In the genomic region with DNA sequence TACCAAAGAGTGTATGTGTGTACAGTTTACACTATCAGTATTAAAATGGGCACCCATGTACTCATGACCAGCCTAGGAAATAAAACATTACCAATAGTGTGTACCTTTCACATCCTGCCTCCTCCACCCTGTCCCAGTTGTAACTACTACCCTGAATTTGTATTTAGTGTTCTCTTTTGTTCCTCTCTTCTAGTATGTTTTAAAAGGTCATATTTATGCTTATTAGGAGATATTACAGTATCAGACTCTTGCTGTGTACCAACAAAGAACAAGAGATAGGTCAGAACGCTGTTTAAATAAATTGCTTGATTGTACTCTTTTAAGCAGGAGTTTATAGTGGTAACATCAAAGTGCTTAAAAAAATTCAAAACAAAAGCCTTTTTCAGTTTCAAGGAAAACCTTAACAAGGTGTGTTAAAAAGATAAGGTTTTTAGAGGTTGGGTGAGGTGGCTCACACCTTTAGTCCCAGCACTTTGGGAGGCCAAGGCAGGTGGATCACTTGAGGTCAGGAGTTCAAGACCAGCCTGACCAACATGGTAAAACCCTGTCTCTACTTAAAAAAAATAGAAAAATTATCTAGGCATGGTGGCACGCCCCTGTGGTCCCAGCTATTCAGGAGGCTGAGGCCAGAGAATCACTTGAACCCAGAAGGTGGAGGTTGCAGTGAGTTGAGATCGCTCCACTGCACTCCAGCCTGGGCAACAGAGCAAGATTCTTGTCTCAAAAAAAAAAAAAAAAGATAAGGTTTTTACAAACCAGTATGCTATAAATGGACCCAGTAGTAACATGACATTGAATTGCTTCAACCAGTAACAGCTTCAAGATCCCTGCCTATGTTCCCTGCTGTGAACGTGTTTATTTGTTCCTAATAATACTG, we compare ENCODE assay signal across 1 cellular context.
TF ChIP-seq lines count a peak whose summit lies in the region.

No MANE protein-coding gene starts in this region.

TF ChIP-seq in GM23338, 12 proteins besides CTCF, POLR2A, EP300 and RAD21 (continued from another document):
- TF ChIP-seq, protein P1, sequence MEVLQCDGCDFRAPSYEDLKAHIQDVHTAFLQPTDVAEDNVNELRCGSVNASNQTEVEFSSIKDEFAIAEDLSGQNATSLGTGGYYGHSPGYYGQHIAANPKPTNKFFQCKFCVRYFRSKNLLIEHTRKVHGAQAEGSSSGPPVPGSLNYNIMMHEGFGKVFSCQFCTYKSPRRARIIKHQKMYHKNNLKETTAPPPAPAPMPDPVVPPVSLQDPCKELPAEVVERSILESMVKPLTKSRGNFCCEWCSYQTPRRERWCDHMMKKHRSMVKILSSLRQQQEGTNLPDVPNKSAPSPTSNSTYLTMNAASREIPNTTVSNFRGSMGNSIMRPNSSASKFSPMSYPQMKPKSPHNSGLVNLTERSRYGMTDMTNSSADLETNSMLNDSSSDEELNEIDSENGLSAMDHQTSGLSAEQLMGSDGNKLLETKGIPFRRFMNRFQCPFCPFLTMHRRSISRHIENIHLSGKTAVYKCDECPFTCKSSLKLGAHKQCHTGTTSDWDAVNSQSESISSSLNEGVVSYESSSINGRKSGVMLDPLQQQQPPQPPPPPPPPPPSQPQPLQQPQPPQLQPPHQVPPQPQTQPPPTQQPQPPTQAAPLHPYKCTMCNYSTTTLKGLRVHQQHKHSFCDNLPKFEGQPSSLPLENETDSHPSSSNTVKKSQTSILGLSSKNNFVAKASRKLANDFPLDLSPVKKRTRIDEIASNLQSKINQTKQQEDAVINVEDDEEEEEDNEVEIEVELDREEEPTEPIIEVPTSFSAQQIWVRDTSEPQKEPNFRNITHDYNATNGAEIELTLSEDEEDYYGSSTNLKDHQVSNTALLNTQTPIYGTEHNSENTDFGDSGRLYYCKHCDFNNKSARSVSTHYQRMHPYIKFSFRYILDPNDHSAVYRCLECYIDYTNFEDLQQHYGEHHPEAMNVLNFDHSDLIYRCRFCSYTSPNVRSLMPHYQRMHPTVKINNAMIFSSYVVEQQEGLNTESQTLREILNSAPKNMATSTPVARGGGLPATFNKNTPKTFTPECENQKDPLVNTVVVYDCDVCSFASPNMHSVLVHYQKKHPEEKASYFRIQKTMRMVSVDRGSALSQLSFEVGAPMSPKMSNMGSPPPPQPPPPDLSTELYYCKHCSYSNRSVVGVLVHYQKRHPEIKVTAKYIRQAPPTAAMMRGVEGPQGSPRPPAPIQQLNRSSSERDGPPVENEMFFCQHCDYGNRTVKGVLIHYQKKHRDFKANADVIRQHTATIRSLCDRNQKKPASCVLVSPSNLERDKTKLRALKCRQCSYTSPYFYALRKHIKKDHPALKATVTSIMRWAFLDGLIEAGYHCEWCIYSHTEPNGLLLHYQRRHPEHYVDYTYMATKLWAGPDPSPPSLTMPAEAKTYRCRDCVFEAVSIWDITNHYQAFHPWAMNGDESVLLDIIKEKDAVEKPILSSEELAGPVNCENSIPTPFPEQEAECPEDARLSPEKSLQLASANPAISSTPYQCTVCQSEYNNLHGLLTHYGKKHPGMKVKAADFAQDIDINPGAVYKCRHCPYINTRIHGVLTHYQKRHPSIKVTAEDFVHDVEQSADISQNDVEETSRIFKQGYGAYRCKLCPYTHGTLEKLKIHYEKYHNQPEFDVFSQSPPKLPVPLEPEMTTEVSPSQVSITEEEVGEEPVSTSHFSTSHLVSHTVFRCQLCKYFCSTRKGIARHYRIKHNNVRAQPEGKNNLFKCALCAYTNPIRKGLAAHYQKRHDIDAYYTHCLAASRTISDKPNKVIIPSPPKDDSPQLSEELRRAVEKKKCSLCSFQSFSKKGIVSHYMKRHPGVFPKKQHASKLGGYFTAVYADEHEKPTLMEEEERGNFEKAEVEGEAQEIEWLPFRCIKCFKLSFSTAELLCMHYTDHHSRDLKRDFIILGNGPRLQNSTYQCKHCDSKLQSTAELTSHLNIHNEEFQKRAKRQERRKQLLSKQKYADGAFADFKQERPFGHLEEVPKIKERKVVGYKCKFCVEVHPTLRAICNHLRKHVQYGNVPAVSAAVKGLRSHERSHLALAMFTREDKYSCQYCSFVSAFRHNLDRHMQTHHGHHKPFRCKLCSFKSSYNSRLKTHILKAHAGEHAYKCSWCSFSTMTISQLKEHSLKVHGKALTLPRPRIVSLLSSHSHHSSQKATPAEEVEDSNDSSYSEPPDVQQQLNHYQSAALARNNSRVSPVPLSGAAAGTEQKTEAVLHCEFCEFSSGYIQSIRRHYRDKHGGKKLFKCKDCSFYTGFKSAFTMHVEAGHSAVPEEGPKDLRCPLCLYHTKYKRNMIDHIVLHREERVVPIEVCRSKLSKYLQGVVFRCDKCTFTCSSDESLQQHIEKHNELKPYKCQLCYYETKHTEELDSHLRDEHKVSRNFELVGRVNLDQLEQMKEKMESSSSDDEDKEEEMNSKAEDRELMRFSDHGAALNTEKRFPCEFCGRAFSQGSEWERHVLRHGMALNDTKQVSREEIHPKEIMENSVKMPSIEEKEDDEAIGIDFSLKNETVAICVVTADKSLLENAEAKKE (CRISPR knock-in tag; IDR thresholded peaks at IDR 0.05) = no peak
- TF ChIP-seq ZNF331 (CRISPR knock-in tag; IDR thresholded peaks at IDR 0.05; ENCODE audit: low read depth) (no peak), EZH2phosphoT487 (IDR thresholded peaks at IDR 0.05; ENCODE audit: unreplicated experiment) (no peak)
